Comparison of ENCODE assay signal across 8 cellular contexts in the genomic region with DNA sequence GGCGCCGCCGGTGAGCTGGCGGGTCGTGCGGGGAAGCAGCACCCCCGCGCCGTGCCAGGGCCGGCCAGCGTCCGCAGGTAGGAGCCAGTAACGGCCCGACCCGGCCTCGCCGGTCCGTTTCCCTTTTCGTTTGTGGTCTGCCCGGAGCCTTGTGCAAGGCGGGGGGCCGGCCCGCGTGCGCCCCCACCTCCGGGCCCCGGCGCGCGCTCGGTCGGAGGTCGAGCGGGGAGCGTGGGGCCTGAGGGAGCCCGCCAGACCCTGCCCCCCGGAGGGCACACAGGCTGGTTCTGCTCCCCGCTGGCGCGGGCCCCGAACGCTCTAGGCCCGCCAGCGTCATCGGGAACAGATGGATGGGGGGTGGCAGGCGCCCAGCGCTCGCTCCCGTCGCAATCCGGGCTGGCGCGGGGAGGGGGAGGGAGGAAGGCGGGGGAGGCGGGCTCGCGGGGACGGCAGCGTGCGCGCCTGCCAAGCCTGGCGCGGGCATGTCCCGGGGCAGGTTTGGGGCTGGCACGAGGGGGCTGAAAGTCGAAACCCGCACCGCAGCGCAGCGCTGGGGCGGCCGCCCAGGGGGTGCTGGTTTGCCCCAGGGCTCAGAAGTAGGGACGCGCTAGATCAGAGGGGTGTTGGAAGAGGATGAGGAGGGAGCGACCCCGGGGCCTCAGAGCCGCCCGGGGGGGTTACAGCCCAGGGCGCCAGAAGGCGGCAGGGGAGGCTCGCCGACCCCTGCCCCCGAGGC. TPM values are rescaled to one million over a fixed set of nuclear protein-coding genes. Genes with fewer than 3 reads are reported as not detected.
DNase-seq lines count a peak whose midpoint lies in the region; ATAC-seq and TF ChIP-seq lines count a peak whose summit lies in the region.

No MANE protein-coding gene starts in this region.

- peaks cover 4% of the 10 kb centered on the region; the same call in 1 of the 2 replicates for H3K36me3 ChIP-seq in Loucy (ENCODE audit: insufficient read depth, low read length)
- H3K36me3 ChIP-seq in SJSA1, result no peaks in the 10 kb centered on the region
- no peaks in the 10 kb centered on the region for H3K36me3 ChIP-seq in ascending aorta
- no peaks in the 10 kb centered on the region for H3K36me3 ChIP-seq in right atrium auricular region

- H3K27ac ChIP-seq in SJSA1 (peak overlapping the region; percentile 90), ascending aorta (peak overlapping the region; percentile 91 to 92), right atrium auricular region (peak overlapping the region; percentile 90 to 95)

- H3K79me2 ChIP-seq in Loucy (ENCODE audit: insufficient read depth, low read length), result peaks cover 90% of the 10 kb centered on the region

- ATAC-seq in HG02610 (IDR thresholded peaks at IDR 0.05; ENCODE audit: unreplicated experiment) (no peak), HG02571 (IDR thresholded peaks at IDR 0.05; ENCODE audit: unreplicated experiment) (no peak)

- peak; percentile 43 for DNase-seq in DMS53 treated with DMSO at 0.1 percent for 48 hours (lab: John Stamatoyannopoulos, UW; ENCODE audit: unreplicated experiment)
- DNase-seq in SJSA1 (ENCODE audit: low read depth in 1 of 2, low spot score in 2 of 2), result peak; percentile 83 to 89
- peak; percentile 21 to 91 for DNase-seq in ascending aorta (ENCODE audit: low spot score in 2 of 2)
- DNase-seq in right atrium auricular region (ENCODE audit: low spot score), result peak; percentile 86
- DNase-seq in pons (ENCODE audit: low spot score), result peak; percentile 63

- H3K4me1 ChIP-seq in Loucy (ENCODE audit: insufficient read depth, low read length, poor library complexity, severe bottlenecking) (peaks cover 66% of the 10 kb centered on the region), SJSA1 (replicated peaks) (peaks cover 51% of the 10 kb centered on the region), ascending aorta (peaks cover 13 to 48% of the 10 kb centered on the region in 2 donors), right atrium auricular region (peaks cover 0 to 80% of the 10 kb centered on the region in 2 donors)

- no peak for TF ChIP-seq CTCF in Loucy (conservative IDR thresholded peaks at IDR 0.05; ENCODE audit: low read length)
- TF ChIP-seq CTCF in ascending aorta (IDR thresholded peaks at IDR 0.05), result no peak
- TF ChIP-seq CTCF in right atrium auricular region (IDR thresholded peaks at IDR 0.05), result no peak

- H2AFZ ChIP-seq in Loucy (ENCODE audit: low read length), result no peak overlapping the region

- H4K20me1 ChIP-seq in Loucy (ENCODE audit: insufficient read depth, low read length, poor library complexity, severe bottlenecking), result peaks cover 63% of the 10 kb centered on the region

- H3K27me3 ChIP-seq in Loucy (ENCODE audit: insufficient read depth, low read length, poor library complexity, severe bottlenecking), result no peaks in the 10 kb centered on the region
- no peaks in the 10 kb centered on the region for H3K27me3 ChIP-seq in SJSA1 (replicated peaks)
- H3K27me3 ChIP-seq in ascending aorta, result no peaks in the 10 kb centered on the region
- H3K27me3 ChIP-seq in right atrium auricular region, result no peaks in the 10 kb centered on the region

- H3K9me3 ChIP-seq in Loucy (ENCODE audit: insufficient read depth, low read depth, low read length), result no peaks in the 10 kb centered on the region
- H3K9me3 ChIP-seq in SJSA1 (replicated peaks), result no peaks in the 10 kb centered on the region; the same call in 1 of the 2 replicates
- no peaks in the 10 kb centered on the region for H3K9me3 ChIP-seq in ascending aorta
- H3K9me3 ChIP-seq in right atrium auricular region, result no peaks in the 10 kb centered on the region

- intact Hi-C loops in ascending aorta (cut with DNase I), result loop anchor here (2.0 to 5.0 kb wide), 3 partner anchors 37 to 489 kb away; no protein-coding TSS in a partner anchor

- peak overlapping the region; percentile 96 for H3K9ac ChIP-seq in Loucy (ENCODE audit: low read depth, low read length, poor library complexity, severe bottlenecking)

- peak overlapping the region; percentile 96 for H3K4me2 ChIP-seq in Loucy (ENCODE audit: low read depth, low read length, poor library complexity, severe bottlenecking)

- no peaks in the 10 kb centered on the region for H3K9me2 ChIP-seq in Loucy (replicated peaks; ENCODE audit: low read depth, low read length)

- H3F3A ChIP-seq in Loucy (ENCODE audit: low read depth), result peaks cover 9% of the 10 kb centered on the region

- H3K4me3 ChIP-seq in Loucy (ENCODE audit: low read length, poor library complexity, severe bottlenecking) (peak overlapping the region; percentile 76), SJSA1 (peak overlapping the region; percentile 61), ascending aorta (peak overlapping the region; percentile 64 to 83), right atrium auricular region (peak overlapping the region; percentile 52 to 66)

RNA-seq across cellular contexts. Expression of a gene that starts 1.5 kb away (rescaled TPM):
- total RNA-seq in SJSA1 (2014; rRNA removed; shearing (Covaris generic)), result 11.9 and 42.7 TPM in 2 replicates
- 120 TPM for total RNA-seq in ascending aorta
- 10 to 100 TPM; 37.1 to 55.7 TPM for total RNA-seq in right atrium auricular region
